Comparison of ENCODE assay signal across 8 cellular contexts in genomic region chr7:29987821-29988317, GRCh38. TPM values are rescaled to one million over a fixed set of nuclear protein-coding genes. Genes with fewer than 3 reads are reported as not detected.
DNase-seq lines count a peak whose midpoint lies in the region; ATAC-seq and TF ChIP-seq lines count a peak whose summit lies in the region.

No MANE protein-coding gene starts in this region.

- H3K4me3 ChIP-seq in BJ (ENCODE audit: low read depth, low read length) (peak overlapping the region; percentile 96), SK-N-SH (ENCODE audit: low read depth in 2 of 2, low read length in 1 of 2) (peak overlapping the region; percentile 87), neutrophil (ENCODE audit: low read depth in 1 of 2, low read length in 1 of 2) (no peak overlapping the region)

- peaks cover 29% of the 10 kb centered on the region for H3F3A ChIP-seq in SK-N-SH (replicated peaks; ENCODE audit: insufficient read depth)

- POLR2A ChIA-PET in BJ (lab: Charles Lee) = no interaction called here
- POLR2A ChIA-PET in SK-N-SH (lab: Yijun Ruan, JAX) = interaction anchor here (0.7 kb wide), 1 partner anchor 10 kb away, joined by 4 read pairs; no protein-coding TSS in a partner anchor

- CTCF ChIA-PET in BJ (lab: Yijun Ruan, JAX) = interaction anchor here (0.7 to 1.1 kb wide), 4 partner anchors 10 to 520 kb away, joined by 3 to 5 read pairs (median 4); no protein-coding TSS in a partner anchor
- CTCF ChIA-PET in SK-N-SH (lab: Yijun Ruan, JAX) = interaction anchor here (0.8 to 5.9 kb wide), 7 partner anchors 10 to 109 kb away, joined by 3 to 21 read pairs (median 3); no protein-coding TSS in a partner anchor

- H2AFZ ChIP-seq in SK-N-SH (ENCODE audit: low read depth) = peak overlapping the region; percentile 84

- H3K79me2 ChIP-seq in SK-N-SH (ENCODE audit: insufficient read depth) = peaks cover 72% of the 10 kb centered on the region

- H3K27ac ChIP-seq in SK-N-SH (ENCODE audit: low read depth in 2 of 2, low read length in 1 of 2) (peak overlapping the region; percentile 88 to 90), neutrophil (peak overlapping the region; percentile 55)

- H3K36me3 ChIP-seq in BJ (ENCODE audit: control insufficient read depth, insufficient read depth, low read length) = 0 out of 2 replicates have a peak, but pooled peaks cover 1% of the 10 kb centered on the region
- peaks cover 0 to 3% of the 10 kb centered on the region in 2 experiments for H3K36me3 ChIP-seq in SK-N-SH (replicated peaks in 1 of 2; ENCODE audit: control insufficient read depth in 1 of 2, insufficient read depth in 2 of 2, low read length in 1 of 2)
- H3K36me3 ChIP-seq in neutrophil = no peaks in the 10 kb centered on the region

- H3K4me1 ChIP-seq in SK-N-SH (ENCODE audit: control insufficient read depth in 1 of 2, insufficient read depth in 2 of 2, low read depth in 1 of 2, low read length in 1 of 2) (peaks cover 6 to 10% of the 10 kb centered on the region in 2 experiments; a peak in 2 of 4 replicates), neutrophil (ENCODE audit: control insufficient read depth in 1 of 2, insufficient read depth in 1 of 2, low read depth in 1 of 2, low read length in 1 of 2) (peaks cover 22 to 35% of the 10 kb centered on the region in 2 experiments)

- no peaks in the 10 kb centered on the region for H3K9me2 ChIP-seq in SK-N-SH

- no peak for TF ChIP-seq CTCF in BJ (IDR thresholded peaks at IDR 0.05; ENCODE audit: insufficient read depth, low read depth, low read length)
- no peak for TF ChIP-seq CTCF in SK-N-SH (IDR thresholded peaks at IDR 0.05)
- TF ChIP-seq CTCF in neutrophil (IDR thresholded peaks at IDR 0.05) = no peak

- H3K4me2 ChIP-seq in SK-N-SH = peak overlapping the region; percentile 91

- H4K20me1 ChIP-seq in SK-N-SH (ENCODE audit: insufficient read depth) = no peaks in the 10 kb centered on the region

- ATAC-seq in esophagus mucosa (peak; percentile 50), HG02571 (IDR thresholded peaks at IDR 0.05; ENCODE audit: unreplicated experiment) (no peak), HG03354 (IDR thresholded peaks at IDR 0.05; ENCODE audit: poor library complexity, severe bottlenecking, unreplicated experiment) (no peak)

- 38% methylated on average over 8 of the region's 8 CpGs for WGBS in SK-N-SH (ENCODE audit: low lambda C conversion rate)

- peak in 1 of 2 experiments; percentile 55; a peak in 1 of 4 replicates for TF ChIP-seq EP300 in SK-N-SH (IDR thresholded peaks at IDR 0.05; ENCODE audit: borderline replicate concordance in 1 of 2, low read depth in 1 of 2, low read length in 1 of 2)

- H3K9ac ChIP-seq in SK-N-SH = peak overlapping the region; percentile 92

- H3K27me3 ChIP-seq in BJ (ENCODE audit: control insufficient read depth, insufficient read depth, low read length) (no peaks in the 10 kb centered on the region), SK-N-SH (ENCODE audit: insufficient read depth) (no peaks in the 10 kb centered on the region), neutrophil (peaks cover 40% of the 10 kb centered on the region)

- DNase-seq in BJ (ENCODE audit: low read depth) (peak; percentile 69), H4 (ENCODE audit: low spot score) (peak; percentile 98), SK-N-SH (peak; percentile 36)
- DNase-seq in stimulated activated CD8-positive, alpha-beta memory T cell treated with anti-CD3 and anti-CD28 coated beads, Interleukin-4, amount 100 ng/mL, for 48 hours = no peak

- H3K9me3 ChIP-seq in SK-N-SH (peaks cover 4% of the 10 kb centered on the region; the same call in 1 of the 2 replicates), neutrophil (no peaks in the 10 kb centered on the region)

- TF ChIP-seq RAD21 in SK-N-SH (IDR thresholded peaks at IDR 0.05; ENCODE audit: low read length) = no peak

TF ChIP-seq in SK-N-SH, 30 proteins besides CTCF, POLR2A, EP300 and RAD21 (continues in another document):
- TF ChIP-seq RCOR1 (IDR thresholded peaks at IDR 0.05; ENCODE audit: low read length) (no peak), TAF1 (IDR thresholded peaks at IDR 0.05; ENCODE audit: borderline replicate concordance, low read depth, low read length) (0 out of 2 replicates have a peak, but pooled peaks have one; percentile 29), YY1 (IDR thresholded peaks at IDR 0.05; ENCODE audit: low read depth) (peak; percentile 88), RFX5 (IDR thresholded peaks at IDR 0.05; ENCODE audit: low read length) (no peak), FOSL2 (IDR thresholded peaks at IDR 0.05; ENCODE audit: borderline replicate concordance, low read depth) (peak; percentile 95), MEF2A (IDR thresholded peaks at IDR 0.05; ENCODE audit: borderline replicate concordance, low read depth) (0 out of 2 replicates have a peak, but pooled peaks have one; percentile 31), POLR2AphosphoS5 (IDR thresholded peaks at IDR 0.05; ENCODE audit: low read depth, low read length) (peak; percentile 42), FOXM1 (IDR thresholded peaks at IDR 0.05; ENCODE audit: low read depth) (no peak), ZBTB33 (IDR thresholded peaks at IDR 0.05; ENCODE audit: borderline replicate concordance, low read depth) (no peak; the same call in 1 of the 2 replicates), REST (IDR thresholded peaks at IDR 0.05; ENCODE audit: low read depth, low read length) (no peak), GATA2 (CRISPR knock-in tag; IDR thresholded peaks at IDR 0.05) (no peak), SMC3 (IDR thresholded peaks at IDR 0.05; ENCODE audit: low read depth, low read length) (no peak), CHD2 (IDR thresholded peaks at IDR 0.05; ENCODE audit: low read length, partially characterized antibody) (no peak), SIN3A (IDR thresholded peaks at IDR 0.05; ENCODE audit: borderline replicate concordance, low read depth, low read length) (peak; percentile 52; the same call in 1 of the 2 replicates), FOXJ3 (CRISPR knock-in tag; IDR thresholded peaks at IDR 0.05) (peak; percentile 40; the same call in 1 of the 2 replicates)

RNA-seq across cellular contexts. Expression of gene SCRN1, which starts 1.7 kb away (rescaled TPM):
- polyA plus RNA-seq in BJ (2011; rRNA removed) = 81.4 and 107 TPM in 2 replicates
- 68.8 and 91.8 TPM in 2 replicates for polyA minus RNA-seq in BJ (2011; rRNA and poly(A)+ RNA removed)
- 114 and 128 TPM in 2 replicates for total RNA-seq in H4 (2014; rRNA removed; shearing (Covaris generic))
- polyA plus RNA-seq in SK-N-SH (2012; rRNA removed) = 64.3 and 87.0 TPM in 2 replicates
- 73.1 and 82.6 TPM in 2 replicates for polyA plus RNA-seq in SK-N-SH (2012; cell fraction: cytosol; rRNA removed)
- 40.8 and 67.2 TPM in 2 replicates for polyA plus RNA-seq in SK-N-SH (2012; cell fraction: nucleus; rRNA removed)
- total RNA-seq in esophagus mucosa = 20.3 TPM

RNA-seq across cellular contexts. Expression of gene FKBP14, which starts 38.6 kb away (rescaled TPM):
- polyA plus RNA-seq in BJ (2011; rRNA removed) = 14.9 and 27.1 TPM in 2 replicates
- polyA minus RNA-seq in BJ (2011; rRNA and poly(A)+ RNA removed) = 6.3 and 6.6 TPM in 2 replicates
- total RNA-seq in H4 (2014; rRNA removed; shearing (Covaris generic)) = 41.0 and 73.1 TPM in 2 replicates
- polyA plus RNA-seq in SK-N-SH (2012; rRNA removed) = 15.7 and 24.4 TPM in 2 replicates
- 27.6 and 29.7 TPM in 2 replicates for polyA plus RNA-seq in SK-N-SH (2012; cell fraction: cytosol; rRNA removed)
- polyA plus RNA-seq in SK-N-SH (2012; cell fraction: nucleus; rRNA removed) = 4.5 and 10.6 TPM in 2 replicates
- 7.6 TPM for total RNA-seq in esophagus mucosa

RNA-seq across cellular contexts. Expression of gene PLEKHA8, which starts 40.3 kb away (rescaled TPM):
- polyA plus RNA-seq in BJ (2011; rRNA removed) (4.2 and 6.8 TPM in 2 replicates), SK-N-SH (2012; rRNA removed) (4.9 and 6.1 TPM in 2 replicates)
- polyA minus RNA-seq in BJ (2011; rRNA and poly(A)+ RNA removed) = 6.1 and 6.9 TPM in 2 replicates
- 16.7 and 23.3 TPM in 2 replicates for total RNA-seq in H4 (2014; rRNA removed; shearing (Covaris generic))
- polyA plus RNA-seq in SK-N-SH (2012; cell fraction: cytosol; rRNA removed) = 7.3 and 7.5 TPM in 2 replicates
- polyA plus RNA-seq in SK-N-SH (2012; cell fraction: nucleus; rRNA removed) = 4.3 and 9.2 TPM in 2 replicates
- total RNA-seq in esophagus mucosa = 5.7 TPM

Comparison
In these comparisons a context has a peak if more than half of its experiments do, and no peak if none do; other contexts are left out.
1. H3K4me3 ChIP-seq: peak in BJ (single experiment) and SK-N-SH (2 of 2); none in neutrophil (0 of 2).